ENCODE assay signal across 14 cellular contexts in the genomic region with DNA sequence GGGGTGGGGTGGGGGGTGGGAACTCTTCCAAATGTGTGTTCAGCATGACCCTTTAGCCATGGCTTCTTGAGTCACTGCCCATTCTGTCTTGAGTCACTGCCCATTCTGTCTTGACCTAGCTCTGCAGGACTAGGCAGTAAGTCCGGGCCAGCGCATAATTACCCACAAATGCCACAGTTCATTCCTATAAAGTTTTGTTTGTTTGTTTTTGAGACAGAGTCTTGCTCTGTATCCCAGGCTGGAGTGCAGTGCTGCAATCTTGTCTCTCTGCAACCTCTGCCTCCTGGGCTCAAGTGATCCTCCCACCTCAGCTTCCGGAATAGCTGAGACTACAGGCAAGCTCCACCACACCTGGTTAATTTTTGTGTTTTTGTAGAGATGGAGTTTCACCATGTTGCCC.
DNase-seq lines count a peak whose midpoint lies in the region; ATAC-seq and TF ChIP-seq lines count a peak whose summit lies in the region.
"Had no signal": no experiment of that assay in that cellular context is flagged by ENCODE, and none has a peak within 500 bp of the region (broad histone marks: within the 10 kb centered on the region; RNA-seq: fewer than 3 reads in every experiment).

No MANE protein-coding gene starts in this region.

- TF ChIP-seq CTCF in 22Rv1 (IDR thresholded peaks at IDR 0.05) (no peak), VCaP (conservative IDR thresholded peaks at IDR 0.05) (no peak), uterus (IDR thresholded peaks at IDR 0.05) (no peak)

- H3K27ac ChIP-seq in 22Rv1, result peak overlapping the region; percentile 81
- peak overlapping the region; percentile 100 for H3K27ac ChIP-seq in VCaP
- H3K27ac ChIP-seq in uterus, result no peak overlapping the region
- H3K27ac ChIP-seq: parathyroid adenoma, SK-N-MC had no signal

- TF ChIP-seq POLR2A in uterus (IDR thresholded peaks at IDR 0.05), result no peak

- H3K9me3 ChIP-seq in uterus, result no peaks in the 10 kb centered on the region

- ATAC-seq in GM21528 (IDR thresholded peaks at IDR 0.05; ENCODE audit: low FRiP score, unreplicated experiment), result no peak
- ATAC-seq: WTC11 had no signal

- intact Hi-C loops in posterior cingulate gyrus (cut with DNase I), result no loop called here
- intact Hi-C loops in uterus (cut with DNase I; ENCODE audit: low total_unique reads), result no loop called here

- H3K4me3 ChIP-seq in uterus, result no peak overlapping the region
- H3K4me3 ChIP-seq: SK-N-MC had no signal

- H3K36me3 ChIP-seq in uterus, result no peaks in the 10 kb centered on the region

- H3K4me1 ChIP-seq in uterus, result no peaks in the 10 kb centered on the region
- H3K4me1 ChIP-seq: parathyroid adenoma had no signal

- DNase-seq in EL (peak; percentile 76), kidney glomerular epithelial cell (lab: John Stamatoyannopoulos, UW) (peak; percentile 63), posterior cingulate gyrus (no peak), uterus (no peak), NCI-H2227 treated with DMSO at 0.1 percent for 48 hours (lab: John Stamatoyannopoulos, UW) (no peak)
- DNase-seq: NCI-H1105 treated with DMSO at 0.1 percent for 48 hours, NCI-H446, OCI-M1 had no signal

- H3K27me3 ChIP-seq in uterus, result no peaks in the 10 kb centered on the region

Comparison
In these comparisons a context has a peak if more than half of its experiments do, and no peak if none do; other contexts are left out.
1. H3K27ac ChIP-seq: peak in 22Rv1 (single experiment) and VCaP (single experiment); none in uterus (0 of 2).
2. DNase-seq: peak in EL (single experiment) and kidney glomerular epithelial cell (single experiment); none in posterior cingulate gyrus (0 of 10), uterus (0 of 2) and NCI-H2227 treated with DMSO at 0.1 percent for 48 hours (single experiment).